In genomic region chrX:7270018-7270417, GRCh38 we compare ENCODE assay signal across 20 cellular contexts.
DNase-seq lines count a peak whose midpoint lies in the region; ATAC-seq, FAIRE-seq and TF ChIP-seq lines count a peak whose summit lies in the region.
"Had no signal": no experiment of that assay in that cellular context is flagged by ENCODE, and none has a peak within 500 bp of the region (broad histone marks: within the 10 kb centered on the region; RNA-seq: fewer than 3 reads in every experiment).

No MANE protein-coding gene starts in this region.

- no peak overlapping the region; a peak in 1 of 4 replicates for H4K8ac ChIP-seq in IMR-90 (ENCODE audit: low read depth in 2 of 2, low read length in 2 of 2)

- BruUV-seq in IMR-90 (replicated peaks; lab: Mats Ljungman, UMichigan): no TSS peak

- H3K14ac ChIP-seq in IMR-90 (replicated peaks; ENCODE audit: low read depth, low read length): 0 out of 2 replicates have a peak overlapping the region, but pooled peaks have one; percentile 42

- H3K27me3 ChIP-seq in BJ (ENCODE audit: control insufficient read depth, insufficient read depth, low read length) (no peaks in the 10 kb centered on the region), IMR-90 (ENCODE audit: control insufficient read depth, insufficient read depth, low read length) (no peaks in the 10 kb centered on the region), astrocyte (ENCODE audit: insufficient read depth, low read length) (no peaks in the 10 kb centered on the region)
- H3K27me3 ChIP-seq: esophagus muscularis mucosa, tibial nerve had no signal

- no peaks in the 10 kb centered on the region for H3K79me1 ChIP-seq in IMR-90 (ENCODE audit: low read depth in 1 of 2, low read length in 2 of 2)

- no peak overlapping the region for H3K27ac Mint-ChIP-seq in astrocyte (ENCODE audit: unreplicated experiment)
- H3K27ac Mint-ChIP-seq: activated CD4-positive, alpha-beta memory T cell treated with anti-CD3 and anti-CD28 coated beads for 36 hours; activated naive CD8-positive, alpha-beta T cell treated with anti-CD3 and anti-CD28 coated beads for 36 hours; stimulated activated naive B cell treated with anti-CD40 and anti-IgM and Interleukin-4, amounts not matched to agents 10 μg/mL and 1 μg/mL and 100 μg/mL, for 72 hours had no signal

- H4K20me1 ChIP-seq in IMR-90 (ENCODE audit: insufficient read depth, low read length) (no peaks in the 10 kb centered on the region), astrocyte (ENCODE audit: insufficient read depth, low read length) (no peaks in the 10 kb centered on the region)

- dilution Hi-C loops in IMR-90 (cut with HindIII; ENCODE audit: low sequenced_read_pairs, unreplicated experiment): no loop called here

- no peak overlapping the region for H2AK5ac ChIP-seq in IMR-90 (ENCODE audit: low read depth, low read length)

- no peak overlapping the region for H3K4me3 Mint-ChIP-seq in astrocyte (ENCODE audit: unreplicated experiment)
- H3K4me3 Mint-ChIP-seq: activated CD4-positive, alpha-beta memory T cell treated with anti-CD3 and anti-CD28 coated beads for 36 hours; activated naive CD8-positive, alpha-beta T cell treated with anti-CD3 and anti-CD28 coated beads for 36 hours; CD4-positive, CD25-positive, alpha-beta regulatory T cell; stimulated activated naive B cell treated with anti-CD40 and anti-IgM and Interleukin-4, amounts not matched to agents 10 μg/mL and 1 μg/mL and 100 μg/mL, for 72 hours had no signal

- intact Hi-C loops in IMR-90 (cut with micrococcal nuclease): loop anchor here (5.0 kb wide), 1 partner anchor 47 kb away; no protein-coding TSS in a partner anchor

- WGBS in IMR-90 (ENCODE audit: extremely low coverage in 2 of 2, insufficient read length in 1 of 2), 2 experiments: 40% methylated on average over 1 of the region's 3 CpGs; no CpG with 5 or more reads in 1 of the 2 experiments

- peak; percentile 93 for FAIRE-seq in astrocyte (lab: Jason Lieb, UNC)

- H2AFZ ChIP-seq in IMR-90 (replicated peaks; ENCODE audit: low read length, poor library complexity) (no peak overlapping the region), astrocyte (ENCODE audit: low read depth, low read length) (no peak overlapping the region)

- no peak overlapping the region for H2AK9ac ChIP-seq in IMR-90 (replicated peaks; ENCODE audit: low read depth, low read length, poor library complexity)

- H3K9ac ChIP-seq in IMR-90 (ENCODE audit: low read depth, low read length) (no peak overlapping the region), astrocyte (ENCODE audit: low read length) (no peak overlapping the region)

- POLR2A ChIA-PET in BJ (lab: Charles Lee): no interaction called here
- POLR2A ChIA-PET in IMR-90 (lab: Charles Lee; ENCODE audit: unreplicated experiment): interaction anchor here (0.6 kb wide), 1 partner anchor 160 kb away, joined by 4 read pairs; no protein-coding TSS in a partner anchor

- ATAC-seq in IMR-90 (ENCODE audit: low read depth) (peak; percentile 85), omental fat pad (ENCODE audit: low FRiP score) (peak; percentile 55)
- ATAC-seq: SK-N-SH treated with all-trans-retinoic acid at 6 μM for 48 hours; stimulated activated naive B cell treated with anti-CD40 and anti-IgM and Interleukin-4, amounts not matched to agents 10 μg/mL and 1 μg/mL and 100 μg/mL, for 72 hours had no signal

- in situ Hi-C loops in IMR-90 (cut with MboI; ENCODE audit: low sequenced_read_pairs): no loop called here

- H3K4me3 ChIP-seq in BJ (ENCODE audit: low read depth, low read length) (no peak overlapping the region), IMR-90 (ENCODE audit: insufficient read depth, low read depth, low read length) (no peak overlapping the region), astrocyte (ENCODE audit: insufficient read depth, low read depth, low read length) (no peak overlapping the region)
- H3K4me3 ChIP-seq: dorsolateral prefrontal cortex, esophagus muscularis mucosa, tibial nerve had no signal

- DNase-seq in BJ (ENCODE audit: low read depth): peak; percentile 23
- DNase-seq in IMR-90: peak; percentile 58
- no peak for DNase-seq in astrocyte (ENCODE audit: low read depth)
- DNase-seq in omental fat pad (ENCODE audit: low spot score): no peak
- DNase-seq in activated CD4-positive, CD25-positive, alpha-beta regulatory T cell treated with anti-CD3 and anti-CD28 coated beads, Interleukin-2, amount 50 U/mL, for 72 hours: no peak
- DNase-seq in Kasumi-1 (lab: John Stamatoyannopoulos, UW): no peak
- no peak for DNase-seq in activated CD4-positive, CD25-positive, alpha-beta regulatory T cell (lab: John Stamatoyannopoulos, UW)
- DNase-seq in NCI-H1436 treated with DMSO at 0.1 percent for 48 hours (lab: John Stamatoyannopoulos, UW): no peak
- DNase-seq: activated CD4-positive, alpha-beta memory T cell treated with anti-CD3 and anti-CD28 coated beads for 36 hours; activated naive CD8-positive, alpha-beta T cell treated with anti-CD3 and anti-CD28 coated beads for 36 hours; activated T-cell treated with anti-CD3 and anti-CD28 coated beads, Interleukin-2, amount 50 U/mL, for 48 hours; CD4-positive, CD25-positive, alpha-beta regulatory T cell; dorsolateral prefrontal cortex; NCI-H1417 treated with DMSO at 0.1 percent for 48 hours; NCI-H2227 treated with DMSO at 0.1 percent for 48 hours; occipital lobe; stimulated activated naive B cell treated with anti-CD40 and anti-IgM and Interleukin-4, amounts not matched to agents 10 μg/mL and 1 μg/mL and 100 μg/mL, for 72 hours had no signal

- no peak for TF ChIP-seq CTCF in BJ (IDR thresholded peaks at IDR 0.05; ENCODE audit: insufficient read depth, low read depth, low read length)
- no peak for TF ChIP-seq CTCF in IMR-90 (conservative IDR thresholded peaks at IDR 0.05; ENCODE audit: low read depth, low read length)
- no peak for TF ChIP-seq CTCF in astrocyte (IDR thresholded peaks at IDR 0.05; ENCODE audit: insufficient read depth, low read depth, low read length)
- no peak for TF ChIP-seq CTCF in omental fat pad (IDR thresholded peaks at IDR 0.05)

- H3K36me3 ChIP-seq in BJ (ENCODE audit: control insufficient read depth, insufficient read depth, low read length) (no peaks in the 10 kb centered on the region), IMR-90 (ENCODE audit: control insufficient read depth, insufficient read depth, low read length) (no peaks in the 10 kb centered on the region), astrocyte (ENCODE audit: insufficient read depth, low read length) (no peaks in the 10 kb centered on the region)
- H3K36me3 ChIP-seq: esophagus muscularis mucosa, tibial nerve had no signal

- H3K27ac ChIP-seq in IMR-90 (ENCODE audit: insufficient read depth, low read length) (peak overlapping the region; percentile 96), astrocyte (ENCODE audit: low read depth, low read length) (no peak overlapping the region)
- H3K27ac ChIP-seq: esophagus muscularis mucosa, tibial nerve had no signal

- no peak overlapping the region; the same call in 1 of the 2 replicates for H3K23ac ChIP-seq in IMR-90 (ENCODE audit: low read depth, low read length)

- H3K9me3 Mint-ChIP-seq in astrocyte (ENCODE audit: unreplicated experiment): no peaks in the 10 kb centered on the region
- H3K9me3 Mint-ChIP-seq: activated CD4-positive, alpha-beta memory T cell treated with anti-CD3 and anti-CD28 coated beads for 36 hours; activated naive CD8-positive, alpha-beta T cell treated with anti-CD3 and anti-CD28 coated beads for 36 hours; CD4-positive, CD25-positive, alpha-beta regulatory T cell; stimulated activated naive B cell treated with anti-CD40 and anti-IgM and Interleukin-4, amounts not matched to agents 10 μg/mL and 1 μg/mL and 100 μg/mL, for 72 hours had no signal

- peak overlapping the region; percentile 72 for H4K91ac ChIP-seq in IMR-90 (ENCODE audit: insufficient read depth, low read depth, low read length)

- H3K27me3 Mint-ChIP-seq in astrocyte (ENCODE audit: low read depth, unreplicated experiment): no peaks in the 10 kb centered on the region
- H3K27me3 Mint-ChIP-seq: activated CD4-positive, alpha-beta memory T cell treated with anti-CD3 and anti-CD28 coated beads for 36 hours; activated naive CD8-positive, alpha-beta T cell treated with anti-CD3 and anti-CD28 coated beads for 36 hours; CD4-positive, CD25-positive, alpha-beta regulatory T cell; stimulated activated naive B cell treated with anti-CD40 and anti-IgM and Interleukin-4, amounts not matched to agents 10 μg/mL and 1 μg/mL and 100 μg/mL, for 72 hours had no signal

- TF ChIP-seq POLR2A in IMR-90 (IDR thresholded peaks at IDR 0.05; ENCODE audit: low read depth, low read length): no peak

- H3K56ac ChIP-seq in IMR-90 (ENCODE audit: extremely low read depth, insufficient read depth, low read length): peak overlapping the region; percentile 35; the same call in 1 of the 2 replicates

- peak overlapping the region; percentile 98 for H3K18ac ChIP-seq in IMR-90 (ENCODE audit: low read depth, low read length)

- H2BK120ac ChIP-seq in IMR-90 (ENCODE audit: low read depth, low read length): peak overlapping the region; percentile 93

- no peaks in the 10 kb centered on the region for H3K9me1 ChIP-seq in IMR-90 (ENCODE audit: insufficient read depth, low read length)

- no peak for TF ChIP-seq RAD21 in IMR-90 (IDR thresholded peaks at IDR 0.05; ENCODE audit: low read length)

- H3K9me3 ChIP-seq in IMR-90 (ENCODE audit: control insufficient read depth, insufficient read depth, low read length) (no peaks in the 10 kb centered on the region), astrocyte (ENCODE audit: insufficient read depth, low read depth, low read length) (no peaks in the 10 kb centered on the region)
- H3K9me3 ChIP-seq: esophagus muscularis mucosa, tibial nerve had no signal

- H3K36me3 Mint-ChIP-seq in astrocyte (ENCODE audit: low read depth, unreplicated experiment): no peaks in the 10 kb centered on the region
- H3K36me3 Mint-ChIP-seq: activated CD4-positive, alpha-beta memory T cell treated with anti-CD3 and anti-CD28 coated beads for 36 hours; activated naive CD8-positive, alpha-beta T cell treated with anti-CD3 and anti-CD28 coated beads for 36 hours; CD4-positive, CD25-positive, alpha-beta regulatory T cell had no signal

- peak overlapping the region; percentile 95 for H4K5ac ChIP-seq in IMR-90 (ENCODE audit: low read depth, low read length)

- H3K79me2 ChIP-seq in astrocyte (ENCODE audit: insufficient read depth, low read length): no peaks in the 10 kb centered on the region

- H3K4me1 ChIP-seq in IMR-90 (ENCODE audit: control insufficient read depth, insufficient read depth, low read length) (peaks cover 8% of the 10 kb centered on the region), astrocyte (ENCODE audit: insufficient read depth, low read length) (no peaks in the 10 kb centered on the region)
- H3K4me1 ChIP-seq: esophagus muscularis mucosa, tibial nerve had no signal

- H2BK5ac ChIP-seq in IMR-90 (ENCODE audit: low read depth, low read length, poor library complexity, severe bottlenecking): peak overlapping the region; percentile 54

- no peak overlapping the region for H2BK15ac ChIP-seq in IMR-90 (ENCODE audit: low read depth, low read length)

- H3K4ac ChIP-seq in IMR-90 (ENCODE audit: low read depth, low read length): peak overlapping the region; percentile 81

- no peaks in the 10 kb centered on the region for H3K4me1 Mint-ChIP-seq in astrocyte (ENCODE audit: low read depth, unreplicated experiment)
- H3K4me1 Mint-ChIP-seq: activated naive CD8-positive, alpha-beta T cell treated with anti-CD3 and anti-CD28 coated beads for 36 hours; CD4-positive, CD25-positive, alpha-beta regulatory T cell had no signal

- H3K4me2 ChIP-seq in IMR-90 (ENCODE audit: low read depth, low read length) (peak overlapping the region; percentile 91), astrocyte (ENCODE audit: low read length) (no peak overlapping the region)

- peak overlapping the region; percentile 91; the same call in 1 of the 2 replicates for H2BK20ac ChIP-seq in IMR-90 (ENCODE audit: low read depth, low read length)

- CTCF ChIA-PET in BJ (lab: Yijun Ruan, JAX): no interaction called here
- CTCF ChIA-PET in IMR-90 (lab: Yijun Ruan, JAX): no interaction called here

Comparison
In these comparisons a context has a peak if more than half of its experiments do, and no peak if none do; other contexts are left out.
1. DNase-seq: peak in BJ (single experiment) and IMR-90 (single experiment); none in astrocyte (single experiment), omental fat pad (single experiment), activated CD4-positive, CD25-positive, alpha-beta regulatory T cell treated with anti-CD3 and anti-CD28 coated beads, Interleukin-2, amount 50 U/mL, for 72 hours (single experiment), Kasumi-1 (0 of 2), activated CD4-positive, CD25-positive, alpha-beta regulatory T cell (0 of 4) and NCI-H1436 treated with DMSO at 0.1 percent for 48 hours (single experiment).